13 cellular contexts compared by ENCODE assay signal in the genomic region with DNA sequence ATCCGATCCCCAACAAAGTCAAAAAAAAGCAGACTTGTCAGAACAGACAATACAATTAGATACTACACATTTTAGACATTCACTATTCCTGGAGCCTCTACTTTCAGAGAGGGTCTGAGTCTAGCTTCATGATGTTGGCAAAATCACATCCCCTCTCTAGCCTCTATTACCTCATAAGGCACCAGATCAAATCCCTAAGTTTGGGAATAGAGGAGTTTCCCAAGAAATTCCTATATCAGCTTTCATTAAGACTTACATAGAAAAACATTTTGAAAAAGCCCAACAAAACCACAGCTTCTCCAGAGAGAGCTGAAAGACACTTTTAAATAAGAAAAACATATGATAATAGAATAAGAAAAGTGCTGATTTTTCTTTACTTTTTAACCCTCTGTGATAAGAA. TPM values are rescaled to one million over a fixed set of nuclear protein-coding genes. Genes with fewer than 3 reads are reported as not detected.
DNase-seq lines count a peak whose midpoint lies in the region; ATAC-seq and TF ChIP-seq lines count a peak whose summit lies in the region.
"Had no signal": no experiment of that assay in that cellular context is flagged by ENCODE, and none has a peak within 500 bp of the region (broad histone marks: within the 10 kb centered on the region; RNA-seq: fewer than 3 reads in every experiment).

No MANE protein-coding gene starts in this region.

- H3K9me3 ChIP-seq in BLaER1 (no peaks in the 10 kb centered on the region), OCI-LY1 (ENCODE audit: low read length) (no peaks in the 10 kb centered on the region), duodenal mucosa (ENCODE audit: control insufficient read depth in 1 of 2, low read length in 2 of 2) (no peaks in the 10 kb centered on the region), neutrophil (no peaks in the 10 kb centered on the region)

- H3K4me2 ChIP-seq in BLaER1 (no peak overlapping the region), OCI-LY1 (ENCODE audit: low read length) (no peak overlapping the region; the same call in 1 of the 2 replicates)

- H3K36me3 ChIP-seq in BLaER1 (no peaks in the 10 kb centered on the region), OCI-LY1 (ENCODE audit: insufficient read depth, low read length) (peaks cover 6% of the 10 kb centered on the region; the same call in 1 of the 2 replicates), duodenal mucosa (ENCODE audit: control insufficient read depth in 1 of 2, insufficient read depth in 2 of 2, low read length in 2 of 2) (no peaks in the 10 kb centered on the region), neutrophil (no peaks in the 10 kb centered on the region)

- H3K9ac ChIP-seq in BLaER1: no peak overlapping the region
- no peak overlapping the region; the same call in 1 of the 2 replicates for H3K9ac ChIP-seq in OCI-LY1 (ENCODE audit: low read length)
- peak overlapping the region; percentile 50 to 52 for H3K9ac ChIP-seq in duodenal mucosa (ENCODE audit: low read depth in 1 of 2, low read length in 2 of 2)

- ATAC-seq in GM21360 (IDR thresholded peaks at IDR 0.05; ENCODE audit: unreplicated experiment) (no peak), HG03175 (IDR thresholded peaks at IDR 0.05; ENCODE audit: unreplicated experiment) (no peak)

- H3K27ac ChIP-seq in BLaER1 (0 out of 2 replicates have a peak overlapping the region, but pooled peaks have one; percentile 47), OCI-LY1 (ENCODE audit: low read depth, low read length, poor library complexity, severe bottlenecking) (peak overlapping the region; percentile 40), duodenal mucosa (ENCODE audit: low read depth, low read length) (peak overlapping the region; percentile 5), neutrophil (peak overlapping the region; percentile 85)

- H4K20me1 ChIP-seq in BLaER1 (peaks cover 12% of the 10 kb centered on the region), OCI-LY1 (ENCODE audit: insufficient read depth, low read length) (no peaks in the 10 kb centered on the region)

- H3K4me3 ChIP-seq in BLaER1 (no peak overlapping the region), OCI-LY1 (ENCODE audit: low read depth, low read length, poor library complexity, severe bottlenecking) (no peak overlapping the region), duodenal mucosa (ENCODE audit: low read depth in 1 of 2, low read length in 2 of 2) (peak overlapping the region in 1 of 2 donors; percentile 50), neutrophil (ENCODE audit: low read depth in 1 of 2, low read length in 1 of 2) (peak overlapping the region in 1 of 2 experiments; percentile 13)

- no peaks in the 10 kb centered on the region for H3K9me2 ChIP-seq in OCI-LY1 (ENCODE audit: low read depth, low read length)

- peaks cover 58% of the 10 kb centered on the region for H3K79me2 ChIP-seq in OCI-LY1 (ENCODE audit: insufficient read depth, low read length)

- TF ChIP-seq CTCF in OCI-LY1 (IDR thresholded peaks at IDR 0.05; ENCODE audit: low read length): no peak
- no peak for TF ChIP-seq CTCF in neutrophil (IDR thresholded peaks at IDR 0.05)

- H2AFZ ChIP-seq in OCI-LY1 (ENCODE audit: low read length): no peak overlapping the region

- peaks cover 72% of the 10 kb centered on the region for H3K4me1 ChIP-seq in BLaER1
- peaks cover 73% of the 10 kb centered on the region for H3K4me1 ChIP-seq in OCI-LY1 (ENCODE audit: insufficient read depth, low read length, severe bottlenecking)
- H3K4me1 ChIP-seq in duodenal mucosa (ENCODE audit: control insufficient read depth in 1 of 2, insufficient read depth in 2 of 2, low read length in 2 of 2): peaks cover 64% of the 10 kb centered on the region in 2 donors
- peaks cover 86 to 93% of the 10 kb centered on the region in 2 experiments for H3K4me1 ChIP-seq in neutrophil (ENCODE audit: control insufficient read depth in 1 of 2, insufficient read depth in 1 of 2, low read depth in 1 of 2, low read length in 1 of 2)

- no peaks in the 10 kb centered on the region for H3F3A ChIP-seq in OCI-LY1 (ENCODE audit: insufficient read depth, low read length)

- H3K27me3 ChIP-seq in BLaER1 (no peaks in the 10 kb centered on the region), OCI-LY1 (ENCODE audit: insufficient read depth, low read length) (no peaks in the 10 kb centered on the region), duodenal mucosa (ENCODE audit: control insufficient read depth in 1 of 2, insufficient read depth in 2 of 2, low read length in 2 of 2) (no peaks in the 10 kb centered on the region), neutrophil (no peaks in the 10 kb centered on the region)

- DNase-seq in G401 (ENCODE audit: low spot score) (no peak), ecto neural progenitor cell (ENCODE audit: low spot score) (no peak)
- DNase-seq: Calu3; GOT3; left cardiac atrium; NCI-H2081; stimulated activated CD4-positive, alpha-beta T cell treated with anti-CD3 and anti-CD28 coated beads, Interleukin-15, amount 100 ng/mL, for 24 hours had no signal

- in situ Hi-C loops in G401 (cut with HindIII; ENCODE audit: low sequenced_read_pairs): no loop called here

RNA-seq across cellular contexts. Expression of a gene that starts 4.5 kb away (rescaled TPM):
- total RNA-seq in G401 (2014; rRNA removed; shearing (Covaris generic)): 9.7 and 13.9 TPM in 2 replicates

RNA-seq across cellular contexts. Expression of a gene that starts 19.3 kb away (rescaled TPM):
- total RNA-seq in G401 (2014; rRNA removed; shearing (Covaris generic)): not detected in 2 replicates
- total RNA-seq: Calu3, left cardiac atrium had no signal

RNA-seq across cellular contexts. Expression of a gene that starts 58.2 kb away (rescaled TPM):
- 29.7 and 48.3 TPM in 2 replicates for total RNA-seq in G401 (2014; rRNA removed; shearing (Covaris generic))

Comparison
In these comparisons a context has a peak if more than half of its experiments do, and no peak if none do; other contexts are left out.
1. H3K27ac ChIP-seq: peak in every context shown above with its lines; median percentile 85 in neutrophil; 47 in BLaER1; 40 in OCI-LY1; 5 in duodenal mucosa.
2. H3K9ac ChIP-seq: peak in duodenal mucosa (2 of 2); none in BLaER1 (single experiment) and OCI-LY1 (single experiment).